ENCODE assay signal across 8 cellular contexts in the genomic region with DNA sequence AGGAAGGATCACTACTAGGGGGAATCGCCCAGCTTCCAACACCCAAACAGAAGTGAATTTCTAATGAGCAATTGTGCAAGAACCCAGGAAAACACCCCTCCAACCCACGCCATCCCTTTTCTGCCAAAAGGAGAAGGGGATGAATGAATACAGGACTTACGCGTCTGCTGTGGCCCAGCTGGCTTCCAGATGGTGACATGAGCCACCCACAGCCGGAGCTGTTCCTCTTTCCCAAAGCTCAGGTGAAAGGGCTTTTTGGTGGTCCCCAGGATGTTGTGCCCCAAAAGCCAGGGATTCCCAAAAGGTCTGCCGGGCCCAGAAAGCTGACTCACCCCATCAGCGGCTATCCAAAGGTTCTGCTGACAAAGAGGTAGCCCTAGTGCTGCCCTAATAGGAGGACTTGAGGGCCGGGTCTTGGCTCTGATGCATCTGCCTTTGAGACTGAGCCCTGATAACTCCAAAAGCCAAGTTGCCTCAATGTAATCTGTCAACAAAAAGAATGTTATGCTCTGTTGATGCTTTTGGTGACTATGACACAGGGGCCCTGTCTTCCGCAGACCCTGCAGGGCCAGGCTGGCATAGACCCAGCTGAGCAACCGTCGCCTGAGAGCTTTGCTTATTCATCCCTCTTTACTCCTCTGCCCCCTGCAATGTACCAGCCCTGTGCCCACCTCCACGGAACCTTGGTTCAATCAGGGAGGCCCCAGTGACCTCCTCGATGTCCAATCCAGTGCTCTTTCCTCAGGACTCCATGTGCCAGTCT. TPM values are rescaled to one million over a fixed set of nuclear protein-coding genes. Genes with fewer than 3 reads are reported as not detected.
DNase-seq lines count a peak whose midpoint lies in the region; ATAC-seq and TF ChIP-seq lines count a peak whose summit lies in the region.

No MANE protein-coding gene starts in this region.

- DNase-seq in Kasumi-1 (lab: John Stamatoyannopoulos, UW) = peak; percentile 77 to 87
- DNase-seq in mammary epithelial cell = peak; percentile 86
- peak; percentile 85 to 95 for DNase-seq in lower leg skin (ENCODE audit: low spot score in 2 of 2)
- peak; percentile 48 to 51 for DNase-seq in thyroid gland
- no peak for DNase-seq in NCI-H510A (lab: John Stamatoyannopoulos, UW)
- DNase-seq in dermis blood vessel endothelial cell = no peak

- WGBS in mammary epithelial cell (ENCODE audit: low coverage, missing lambda C conversion rate) = 25% methylated on average over 13 of the region's 13 CpGs
- WGBS in lower leg skin, 2 donors = 25 to 28% methylated on average over 13 of the region's 13 CpGs
- 61 to 64% methylated on average over 9 to 13 of the region's 13 CpGs for WGBS in thyroid gland, 2 donors

- H3K4me3 ChIP-seq in mammary epithelial cell (replicated peaks in 1 of 3; ENCODE audit: insufficient read depth in 1 of 3, low read depth in 2 of 3, low read length in 3 of 3) (no peak overlapping the region), lower leg skin (ENCODE audit: low read depth, poor library complexity, severe bottlenecking) (no peak overlapping the region), thyroid gland (replicated peaks in 1 of 3) (no peak overlapping the region)

- H3K27ac ChIP-seq in mammary epithelial cell (ENCODE audit: insufficient read depth, low read depth, low read length) (peak overlapping the region; percentile 81), thyroid gland (peak overlapping the region; percentile 84 to 95 (median 93))

- no peaks in the 10 kb centered on the region for H3K36me3 ChIP-seq in mammary epithelial cell (ENCODE audit: insufficient read depth, low read length)
- no peaks in the 10 kb centered on the region for H3K36me3 ChIP-seq in thyroid gland

- H2AFZ ChIP-seq in mammary epithelial cell (ENCODE audit: low read depth, low read length) = no peak overlapping the region

- CTCF ChIA-PET in mammary epithelial cell (lab: Charles Lee; ENCODE audit: low non-redundant PET) = interaction anchor here (0.7 kb wide), 2 partner anchors 86 to 116 kb away, joined by 4 read pairs; no protein-coding TSS in a partner anchor

- intact Hi-C loops in mammary epithelial cell (cut with micrococcal nuclease) (loop anchor here (10.0 kb wide), 1 partner anchor 208 kb away; a partner anchor contains a TSS), lower leg skin (cut with DNase I; ENCODE audit: low total_unique reads) (no loop called here), thyroid gland (cut with DNase I) (no loop called here)

- peaks cover 44% of the 10 kb centered on the region for H3K79me2 ChIP-seq in mammary epithelial cell (ENCODE audit: insufficient read depth, low read length)

- TF ChIP-seq POLR2A in lower leg skin (IDR thresholded peaks at IDR 0.05) = no peak
- TF ChIP-seq POLR2A in thyroid gland (IDR thresholded peaks at IDR 0.05) = no peak

- dilution Hi-C loops in mammary epithelial cell (cut with HindIII; ENCODE audit: low sequenced_read_pairs) = loop anchor here (5.0 kb wide), 2 partner anchors 50 to 120 kb away; no protein-coding TSS in a partner anchor

- H3K4me1 ChIP-seq in mammary epithelial cell (ENCODE audit: insufficient read depth, low read length) (peaks cover 81% of the 10 kb centered on the region), thyroid gland (peaks cover 75 to 100% of the 10 kb centered on the region in 2 donors)

- peak overlapping the region; percentile 16 for H3K4me2 ChIP-seq in mammary epithelial cell (ENCODE audit: insufficient read depth, low read depth, low read length)

- H3K9me3 ChIP-seq in mammary epithelial cell (replicated peaks; ENCODE audit: insufficient read depth, low read length) (no peaks in the 10 kb centered on the region), thyroid gland (no peaks in the 10 kb centered on the region)

- H3K9ac ChIP-seq in mammary epithelial cell (ENCODE audit: insufficient read depth, low read length) = peak overlapping the region; percentile 10

- H3K27me3 ChIP-seq in mammary epithelial cell (ENCODE audit: insufficient read depth, low read length) = no peaks in the 10 kb centered on the region
- no peaks in the 10 kb centered on the region for H3K27me3 ChIP-seq in thyroid gland

- H4K20me1 ChIP-seq in mammary epithelial cell (ENCODE audit: insufficient read depth, low read length) = no peaks in the 10 kb centered on the region

- no peak for ATAC-seq in HG03039 (IDR thresholded peaks at IDR 0.05; ENCODE audit: unreplicated experiment)
- ATAC-seq in GM21723 (IDR thresholded peaks at IDR 0.05; ENCODE audit: unreplicated experiment) = no peak

- in situ Hi-C loops in mammary epithelial cell (cut with MboI; ENCODE audit: low sequenced_read_pairs in 2 of 2) = loop anchor here in 1 of 2 donors (10.0 kb wide), 1 partner anchor 68 kb away; no protein-coding TSS in a partner anchor

- BruUV-seq in mammary epithelial cell (replicated peaks; lab: Mats Ljungman, UMichigan) = no TSS peak

- TF ChIP-seq CTCF in mammary epithelial cell (conservative IDR thresholded peaks at IDR 0.05 in 1 of 2, IDR thresholded peaks at IDR 0.05 in 1 of 2; ENCODE audit: extremely low read depth in 1 of 2, insufficient read depth in 1 of 2, low read depth in 1 of 2, low read length in 2 of 2) = no peak
- TF ChIP-seq CTCF in lower leg skin (IDR thresholded peaks at IDR 0.05) = no peak
- no peak for TF ChIP-seq CTCF in thyroid gland (IDR thresholded peaks at IDR 0.05)

RNA-seq across cellular contexts. Expression of a gene that starts 14.5 kb away (rescaled TPM):
- 100 to 1,000 TPM; 196 to 723 TPM for total RNA-seq in mammary epithelial cell
- 462 TPM for polyA plus RNA-seq in mammary epithelial cell
- 325 TPM for polyA minus RNA-seq in mammary epithelial cell
- 1,000 to 10,000 TPM in 2 of 4 donors, 100 to 1,000 TPM in 2; 835 to 2,031 (median 1,042) TPM for total RNA-seq in lower leg skin
- 1,000 to 10,000 TPM; 1,151 to 1,624 (median 1,443) TPM for total RNA-seq in thyroid gland
- total RNA-seq in dermis blood vessel endothelial cell = 350 and 1,127 TPM in 2 replicates

Comparison
In these comparisons a context has a peak if more than half of its experiments do, and no peak if none do; other contexts are left out.
1. DNase-seq: peak in Kasumi-1 (2 of 2), mammary epithelial cell (single experiment), lower leg skin (2 of 2) and thyroid gland (2 of 2); none in NCI-H510A (single experiment) and dermis blood vessel endothelial cell (single experiment).